12 cellular contexts compared by ENCODE assay signal in genomic region chr12:78584695-78585094, GRCh38.
DNase-seq lines count a peak whose midpoint lies in the region; TF ChIP-seq lines count a peak whose summit lies in the region.
"Had no signal": no experiment of that assay in that cellular context is flagged by ENCODE, and none has a peak within 500 bp of the region (broad histone marks: within the 10 kb centered on the region; RNA-seq: fewer than 3 reads in every experiment).

No MANE protein-coding gene starts in this region.

- H3K27ac ChIP-seq in AG04450 (ENCODE audit: low read depth, low read length) (no peak overlapping the region), OCI-LY7 (ENCODE audit: low read depth, low read length, poor library complexity, severe bottlenecking) (no peak overlapping the region), Karpas-422 (ENCODE audit: low read length) (no peak overlapping the region)

- CTCF ChIA-PET in AG04450 (lab: Charles Lee), result interaction anchor here (0.7 to 1.4 kb wide), 3 partner anchors 191 to 590 kb away, joined by 3 to 4 read pairs (median 3); no protein-coding TSS in a partner anchor
- CTCF ChIA-PET in OCI-LY7 (lab: Charles Lee; ENCODE audit: unreplicated experiment), result no interaction called here

- no peaks in the 10 kb centered on the region for H3K9me2 ChIP-seq in OCI-LY7 (ENCODE audit: insufficient read depth, low read length)
- H3K9me2 ChIP-seq in Karpas-422 (replicated peaks; ENCODE audit: insufficient read depth, low read length), result no peaks in the 10 kb centered on the region

- no peak overlapping the region for H3K4me2 ChIP-seq in OCI-LY7 (ENCODE audit: low read length)
- no peak overlapping the region for H3K4me2 ChIP-seq in Karpas-422 (ENCODE audit: low read depth, low read length, poor library complexity, severe bottlenecking)

- H3K9me3 ChIP-seq in AG04450 (ENCODE audit: control insufficient read depth, insufficient read depth, low read length), result peaks cover 8% of the 10 kb centered on the region
- H3K9me3 ChIP-seq in OCI-LY7 (ENCODE audit: low read length), result peaks cover 7% of the 10 kb centered on the region
- peaks cover 27% of the 10 kb centered on the region for H3K9me3 ChIP-seq in Karpas-422 (ENCODE audit: low read length)

- POLR2A ChIA-PET in AG04450 (lab: Yijun Ruan, JAX), result no interaction called here
- POLR2A ChIA-PET in OCI-LY7 (lab: Charles Lee), result no interaction called here

- H3K27me3 ChIP-seq in AG04450 (ENCODE audit: control insufficient read depth, insufficient read depth, low read length), result no peaks in the 10 kb centered on the region
- no peaks in the 10 kb centered on the region for H3K27me3 ChIP-seq in Karpas-422 (ENCODE audit: low read length)

- DNase-seq in AG04450 (ENCODE audit: low read depth, low spot score) (no peak), OCI-LY7 (ENCODE audit: low spot score) (peak; percentile 43), fibroblast of pulmonary artery (ENCODE audit: low read depth) (peak; percentile 29), Kasumi-1 (lab: John Stamatoyannopoulos, UW) (no peak), NCI-H1930 (lab: John Stamatoyannopoulos, UW) (no peak), NCI-H2196 treated with DMSO at 0.1 percent for 48 hours (lab: John Stamatoyannopoulos, UW; ENCODE audit: unreplicated experiment) (no peak), Karpas-422 (no peak)
- DNase-seq: activated CD8-positive, alpha-beta memory T cell treated with anti-CD3 and anti-CD28 coated beads for 24 hours; cerebellar nuclear complex; GF-D8; stimulated activated naive CD8-positive, alpha-beta T cell treated with anti-CD3 and anti-CD28 coated beads, Interleukin-15, Interleukin-2, amounts not matched to agents 100 U/mL and 50 U/mL, for 24 hours had no signal

- no peaks in the 10 kb centered on the region for H3K79me2 ChIP-seq in OCI-LY7 (ENCODE audit: insufficient read depth, low read depth, low read length)
- H3K79me2 ChIP-seq in Karpas-422 (ENCODE audit: low read length), result no peaks in the 10 kb centered on the region

- no peak overlapping the region for H3K9ac ChIP-seq in Karpas-422 (ENCODE audit: low read length)

- intact Hi-C loops in OCI-LY7 (cut with micrococcal nuclease; ENCODE audit: unreplicated experiment), result loop anchor here (1.0 to 10.0 kb wide), 4 partner anchors 191 to 582 kb away; no protein-coding TSS in a partner anchor

- H2AFZ ChIP-seq in OCI-LY7 (ENCODE audit: low read length), result no peak overlapping the region
- no peak overlapping the region for H2AFZ ChIP-seq in Karpas-422 (ENCODE audit: low read length)

- no TSS peak for BruUV-seq in OCI-LY7 (replicated peaks; lab: Mats Ljungman, UMichigan)

- TF ChIP-seq CTCF in AG04450 (IDR thresholded peaks at IDR 0.05; ENCODE audit: low read depth, low read length) (peak; percentile 41), GM12874 (IDR thresholded peaks at IDR 0.05; ENCODE audit: insufficient read depth, low read depth, low read length) (peak; percentile 31; the same call in 1 of the 2 replicates), OCI-LY7 (conservative IDR thresholded peaks at IDR 0.05; ENCODE audit: low read length) (peak; percentile 85), fibroblast of pulmonary artery (IDR thresholded peaks at IDR 0.05; ENCODE audit: low read length, missing control alignments) (peak; percentile 10)

- H3K4me3 ChIP-seq in AG04450 (ENCODE audit: low read depth, low read length) (no peak overlapping the region), OCI-LY7 (ENCODE audit: low read depth, low read length, poor library complexity, severe bottlenecking) (no peak overlapping the region), fibroblast of pulmonary artery (replicated peaks; ENCODE audit: low read depth, low read length) (no peak overlapping the region), Karpas-422 (ENCODE audit: low read length) (no peak overlapping the region)

- H3K4me1 ChIP-seq in OCI-LY7 (ENCODE audit: insufficient read depth, low read length, poor library complexity, severe bottlenecking), result no peaks in the 10 kb centered on the region
- no peaks in the 10 kb centered on the region for H3K4me1 ChIP-seq in Karpas-422 (ENCODE audit: low read length)

- H3K36me3 ChIP-seq in OCI-LY7 (ENCODE audit: insufficient read depth, low read length) (no peaks in the 10 kb centered on the region), Karpas-422 (ENCODE audit: insufficient read depth, low read length) (no peaks in the 10 kb centered on the region)

- H4K20me1 ChIP-seq in OCI-LY7 (ENCODE audit: insufficient read depth, low read length) (no peaks in the 10 kb centered on the region), Karpas-422 (ENCODE audit: insufficient read depth, low read depth, low read length) (no peaks in the 10 kb centered on the region)

Comparison
In these comparisons a context has a peak if more than half of its experiments do, and no peak if none do; other contexts are left out.
1. DNase-seq: peak in OCI-LY7 (single experiment) and fibroblast of pulmonary artery (single experiment); none in AG04450 (single experiment), Kasumi-1 (0 of 2), NCI-H1930 (0 of 2), NCI-H2196 treated with DMSO at 0.1 percent for 48 hours (single experiment) and Karpas-422 (single experiment).
2. CTCF ChIP-seq: peak in every context shown above with its lines; median percentile 85 in OCI-LY7; 41 in AG04450; 31 in GM12874; 10 in fibroblast of pulmonary artery.